Comparison of ENCODE assay signal across 8 cellular contexts in genomic region chr17:51427259-51428255, GRCh38.
DNase-seq lines count a peak whose midpoint lies in the region; ATAC-seq lines count a peak whose summit lies in the region.

No MANE protein-coding gene starts in this region.

- H3K36me3 ChIP-seq in BLaER1 treated with 17β-estradiol and CSF1 and Interleukin-3, amounts not matched to agents 10 nM and 100 nM: no peaks in the 10 kb centered on the region
- no peaks in the 10 kb centered on the region for H3K36me3 ChIP-seq in aorta (ENCODE audit: control insufficient read depth in 1 of 2, insufficient read depth in 2 of 2, low read length in 1 of 2)

- peak; percentile 97 for DNase-seq in NCI-H774 (lab: John Stamatoyannopoulos, UW)
- peak; percentile 31 for DNase-seq in activated gamma-delta T cell treated with Interleukin-2 at 50 U/mL for 16 hours
- DNase-seq in stimulated activated CD4-positive, alpha-beta T cell treated with anti-CD3 and anti-CD28 coated beads, TNF-alpha, amount 100 ng/mL, for 24 hours (ENCODE audit: low read depth in 3 of 3): peak; percentile 22 to 65 (median 35)
- DNase-seq in aorta: no peak
- DNase-seq in NCI-H2171 treated with DMSO at 0.1 percent for 48 hours (lab: John Stamatoyannopoulos, UW): no peak

- H3K9me3 ChIP-seq in BLaER1 treated with 17β-estradiol and CSF1 and Interleukin-3, amounts not matched to agents 10 nM and 100 nM (replicated peaks in 1 of 11): no peaks in the 10 kb centered on the region
- peaks cover 2% of the 10 kb centered on the region for H3K9me3 ChIP-seq in aorta (ENCODE audit: control insufficient read depth, low read length)

- WGBS in aorta, 2 donors: 32 to 40% methylated on average over 12 of the region's 12 CpGs

- ATAC-seq in GM21576 (IDR thresholded peaks at IDR 0.05; ENCODE audit: unreplicated experiment) (peak; percentile 78), GM19455 (IDR thresholded peaks at IDR 0.05; ENCODE audit: unreplicated experiment) (no peak), aorta (ENCODE audit: low FRiP score) (no peak)

- H4K20me1 ChIP-seq in BLaER1 treated with 17β-estradiol and CSF1 and Interleukin-3, amounts not matched to agents 10 nM and 100 nM: no peaks in the 10 kb centered on the region

- H3K9ac ChIP-seq in BLaER1 treated with 17β-estradiol and CSF1 and Interleukin-3, amounts not matched to agents 10 nM and 100 nM: peak overlapping the region in 2 of 11 experiments; percentile 13 to 39; a peak in 1 of 22 replicates

- peak overlapping the region in 4 of 11 experiments; percentile 3 to 40 (median 19); a peak in 5 of 22 replicates for H3K27ac ChIP-seq in BLaER1 treated with 17β-estradiol and CSF1 and Interleukin-3, amounts not matched to agents 10 nM and 100 nM
- H3K27ac ChIP-seq in aorta (ENCODE audit: low read depth in 1 of 2, low read length in 2 of 2): no peak overlapping the region

- H3K4me1 ChIP-seq in BLaER1 treated with 17β-estradiol and CSF1 and Interleukin-3, amounts not matched to agents 10 nM and 100 nM: peaks cover 12 to 36% (median 14%) of the 10 kb centered on the region in 10 experiments
- no peaks in the 10 kb centered on the region for H3K4me1 ChIP-seq in aorta (ENCODE audit: control insufficient read depth in 1 of 2, insufficient read depth in 2 of 2, low read length in 2 of 2)

- no peaks in the 10 kb centered on the region for H3K27me3 ChIP-seq in BLaER1 treated with 17β-estradiol and CSF1 and Interleukin-3, amounts not matched to agents 10 nM and 100 nM
- H3K27me3 ChIP-seq in aorta (ENCODE audit: control insufficient read depth in 1 of 2, insufficient read depth in 2 of 2, low read length in 1 of 2): no peaks in the 10 kb centered on the region

- intact Hi-C loops in aorta (cut with DNase I): no loop called here

- H3K4me2 ChIP-seq in BLaER1 treated with 17β-estradiol and CSF1 and Interleukin-3, amounts not matched to agents 10 nM and 100 nM: peak overlapping the region; percentile 32 to 82 (median 54)

- H3K4me3 ChIP-seq in BLaER1 treated with 17β-estradiol and CSF1 and Interleukin-3, amounts not matched to agents 10 nM and 100 nM: no peak overlapping the region
- no peak overlapping the region for H3K4me3 ChIP-seq in aorta (ENCODE audit: low read length in 2 of 2)

Comparison
In these comparisons a context has a peak if more than half of its experiments do, and no peak if none do; other contexts are left out.
1. DNase-seq: peak in NCI-H774 (single experiment), activated gamma-delta T cell treated with Interleukin-2 at 50 U/mL for 16 hours (single experiment) and stimulated activated CD4-positive, alpha-beta T cell treated with anti-CD3 and anti-CD28 coated beads, TNF-alpha, amount 100 ng/mL, for 24 hours (3 of 3); none in aorta (0 of 2) and NCI-H2171 treated with DMSO at 0.1 percent for 48 hours (single experiment).